ENCODE assay signal across 19 cellular contexts in genomic region chr10:132975976-132976682, GRCh38. TPM values are rescaled to one million over a fixed set of nuclear protein-coding genes. Genes with fewer than 3 reads are reported as not detected.
"Had no signal": no experiment of that assay in that cellular context is flagged by ENCODE, and none has a peak within 500 bp of the region (broad histone marks: within the 10 kb centered on the region; RNA-seq: fewer than 3 reads in every experiment).

No MANE protein-coding gene starts in this region.

- H3K4me1 ChIP-seq: adrenal gland, parathyroid adenoma had no signal

- H3K27ac ChIP-seq: adrenal gland, cardiac muscle cell, hepatocyte, parathyroid adenoma, thyroid gland, VCaP had no signal

- DNase-seq: activated CD4-positive, alpha-beta memory T cell treated with anti-CD3 and anti-CD28 coated beads for 36 hours; activated effector memory CD4-positive, alpha-beta T cell treated with Interleukin-2 at 50 U/mL for 16 hours; activated T-cell treated with anti-CD3 and anti-CD28 coated beads, Interleukin-2, amount 50 U/mL, for 4 hours; adrenal gland; midbrain; SK-N-SH; stimulated activated CD4-positive, alpha-beta T cell treated with anti-CD3 and anti-CD28 coated beads, Interleukin-15, amount 100 ng/mL, for 24 hours; stimulated activated CD4-positive, alpha-beta T cell treated with anti-CD3 and anti-CD28 coated beads, Interleukin-4, amount 100 ng/mL, for 1 hour; stimulated activated naive B cell treated with anti-CD40 and anti-IgM and Interleukin-4, amounts not matched to agents 10 μg/mL and 1 μg/mL and 100 μg/mL, for 72 hours; T-helper 1 cell; T1000; thyroid gland had no signal

- H3K27me3 ChIP-seq: thyroid gland had no signal

- H3K36me3 ChIP-seq: adrenal gland, cardiac muscle cell, thyroid gland had no signal

- ATAC-seq: activated T-cell treated with anti-CD3 and anti-CD28 coated beads, Interleukin-2, amount 50 U/mL, for 4 hours; stimulated activated naive B cell treated with anti-CD40 and anti-IgM and Interleukin-4, amounts not matched to agents 10 μg/mL and 1 μg/mL and 100 μg/mL, for 72 hours had no signal

- H3K4me3 ChIP-seq: adrenal gland, cardiac muscle cell, hepatocyte, lung, thyroid gland had no signal

- H3K9me3 ChIP-seq: adrenal gland, SK-N-SH, thyroid gland had no signal

RNA-seq across cellular contexts. Expression of gene CFAP46, which starts 33.8 kb away (rescaled TPM):
- total RNA-seq: myocyte, skeletal muscle tissue had no signal
